Comparison of ENCODE assay signal across 1 cellular context in the genomic region with DNA sequence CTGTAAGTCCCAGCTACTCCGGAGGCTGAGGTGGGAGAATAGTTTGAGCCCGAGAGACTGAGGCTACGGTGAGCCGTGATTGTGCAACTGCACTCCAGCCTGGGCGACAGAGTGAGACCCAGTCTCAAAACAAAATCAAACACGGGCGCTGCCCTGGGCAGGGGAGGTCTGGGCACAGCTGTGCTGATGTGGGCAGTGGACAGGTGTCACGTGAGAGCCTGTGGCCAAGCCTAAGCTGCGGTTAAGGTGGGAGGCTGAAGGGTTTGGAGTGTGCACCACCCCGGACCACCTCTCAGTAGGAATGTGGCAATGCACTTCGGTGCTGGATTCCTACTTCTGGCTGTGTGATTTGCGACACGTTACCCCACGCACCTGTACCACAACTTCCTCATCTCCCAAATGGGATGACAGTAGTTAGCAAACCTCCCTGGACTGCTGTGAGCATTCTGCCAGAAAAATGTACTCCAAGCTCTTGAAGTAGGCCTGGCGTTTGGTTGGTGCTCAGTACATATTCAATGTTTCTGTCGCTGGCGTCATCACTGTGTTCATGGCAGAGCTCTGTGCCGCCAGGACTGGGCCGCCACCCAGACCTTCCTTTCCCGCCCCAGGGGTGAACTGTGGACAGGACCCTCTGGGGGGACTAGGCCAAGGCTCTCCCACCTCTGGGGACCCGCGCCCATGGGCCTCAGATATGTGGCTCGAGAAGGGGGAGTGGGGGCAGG.
TF ChIP-seq lines count a peak whose summit lies in the region.

No MANE protein-coding gene starts in this region.

TF ChIP-seq in GM23338, 12 proteins besides CTCF, POLR2A, EP300 and RAD21 (continued from another document):
- TF ChIP-seq, protein P1, sequence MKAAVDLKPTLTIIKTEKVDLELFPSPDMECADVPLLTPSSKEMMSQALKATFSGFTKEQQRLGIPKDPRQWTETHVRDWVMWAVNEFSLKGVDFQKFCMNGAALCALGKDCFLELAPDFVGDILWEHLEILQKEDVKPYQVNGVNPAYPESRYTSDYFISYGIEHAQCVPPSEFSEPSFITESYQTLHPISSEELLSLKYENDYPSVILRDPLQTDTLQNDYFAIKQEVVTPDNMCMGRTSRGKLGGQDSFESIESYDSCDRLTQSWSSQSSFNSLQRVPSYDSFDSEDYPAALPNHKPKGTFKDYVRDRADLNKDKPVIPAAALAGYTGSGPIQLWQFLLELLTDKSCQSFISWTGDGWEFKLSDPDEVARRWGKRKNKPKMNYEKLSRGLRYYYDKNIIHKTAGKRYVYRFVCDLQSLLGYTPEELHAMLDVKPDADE (IDR thresholded peaks at IDR 0.05), result no peak
- no peak for TF ChIP-seq STAT1 (IDR thresholded peaks at IDR 0.05; ENCODE audit: unreplicated experiment)
- TF ChIP-seq EZH2phosphoT487 (IDR thresholded peaks at IDR 0.05; ENCODE audit: unreplicated experiment), result no peak
- TF ChIP-seq JUNB (IDR thresholded peaks at IDR 0.05; ENCODE audit: unreplicated experiment), result no peak
- no peak for TF ChIP-seq POLR2AphosphoS5 (IDR thresholded peaks at IDR 0.05; ENCODE audit: low read depth)
- TF ChIP-seq ZNF114 (CRISPR knock-in tag; IDR thresholded peaks at IDR 0.05), result no peak
- TF ChIP-seq, protein P2, sequence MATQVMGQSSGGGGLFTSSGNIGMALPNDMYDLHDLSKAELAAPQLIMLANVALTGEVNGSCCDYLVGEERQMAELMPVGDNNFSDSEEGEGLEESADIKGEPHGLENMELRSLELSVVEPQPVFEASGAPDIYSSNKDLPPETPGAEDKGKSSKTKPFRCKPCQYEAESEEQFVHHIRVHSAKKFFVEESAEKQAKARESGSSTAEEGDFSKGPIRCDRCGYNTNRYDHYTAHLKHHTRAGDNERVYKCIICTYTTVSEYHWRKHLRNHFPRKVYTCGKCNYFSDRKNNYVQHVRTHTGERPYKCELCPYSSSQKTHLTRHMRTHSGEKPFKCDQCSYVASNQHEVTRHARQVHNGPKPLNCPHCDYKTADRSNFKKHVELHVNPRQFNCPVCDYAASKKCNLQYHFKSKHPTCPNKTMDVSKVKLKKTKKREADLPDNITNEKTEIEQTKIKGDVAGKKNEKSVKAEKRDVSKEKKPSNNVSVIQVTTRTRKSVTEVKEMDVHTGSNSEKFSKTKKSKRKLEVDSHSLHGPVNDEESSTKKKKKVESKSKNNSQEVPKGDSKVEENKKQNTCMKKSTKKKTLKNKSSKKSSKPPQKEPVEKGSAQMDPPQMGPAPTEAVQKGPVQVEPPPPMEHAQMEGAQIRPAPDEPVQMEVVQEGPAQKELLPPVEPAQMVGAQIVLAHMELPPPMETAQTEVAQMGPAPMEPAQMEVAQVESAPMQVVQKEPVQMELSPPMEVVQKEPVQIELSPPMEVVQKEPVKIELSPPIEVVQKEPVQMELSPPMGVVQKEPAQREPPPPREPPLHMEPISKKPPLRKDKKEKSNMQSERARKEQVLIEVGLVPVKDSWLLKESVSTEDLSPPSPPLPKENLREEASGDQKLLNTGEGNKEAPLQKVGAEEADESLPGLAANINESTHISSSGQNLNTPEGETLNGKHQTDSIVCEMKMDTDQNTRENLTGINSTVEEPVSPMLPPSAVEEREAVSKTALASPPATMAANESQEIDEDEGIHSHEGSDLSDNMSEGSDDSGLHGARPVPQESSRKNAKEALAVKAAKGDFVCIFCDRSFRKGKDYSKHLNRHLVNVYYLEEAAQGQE (IDR thresholded peaks at IDR 0.05; ENCODE audit: unreplicated experiment), result no peak
